Comparison of ENCODE assay signal across 9 cellular contexts in genomic region chr16:75264999-75265910, GRCh38. TPM values are rescaled to one million over a fixed set of nuclear protein-coding genes. Genes with fewer than 3 reads are reported as not detected.
DNase-seq lines count a peak whose midpoint lies in the region; ATAC-seq, FAIRE-seq and TF ChIP-seq lines count a peak whose summit lies in the region.
"Had no signal": no experiment of that assay in that cellular context is flagged by ENCODE, and none has a peak within 500 bp of the region (broad histone marks: within the 10 kb centered on the region; RNA-seq: fewer than 3 reads in every experiment).

No MANE protein-coding gene starts in this region.

- H3K9me1 ChIP-seq in endothelial cell of umbilical vein (replicated peaks; ENCODE audit: control insufficient read depth, extremely low read depth, insufficient read depth, low read length): no peaks in the 10 kb centered on the region

- H3K4me3 Mint-ChIP-seq in CD8-positive, alpha-beta T cell: peak overlapping the region; percentile 65
- peak overlapping the region; percentile 43 for H3K4me3 Mint-ChIP-seq in natural killer cell treated with Interleukin-12 subunit alpha and Interleukin-12 subunit beta and Interleukin-15 and Interleukin-18, amount 100 ng/mL, for 72 hours

- BruUV-seq in endothelial cell of umbilical vein (replicated peaks; lab: Mats Ljungman, UMichigan): no TSS peak

- no peak for TF ChIP-seq CTCF in CD8-positive, alpha-beta T cell (IDR thresholded peaks at IDR 0.05)
- no peak for TF ChIP-seq CTCF in MM.1S (IDR thresholded peaks at IDR 0.05; ENCODE audit: low read length)
- TF ChIP-seq CTCF in endothelial cell of umbilical vein (IDR thresholded peaks at IDR 0.05; ENCODE audit: extremely low read depth in 1 of 2, insufficient read depth in 1 of 2, low read depth in 1 of 2, low read length in 2 of 2): no peak

- peaks cover 6% of the 10 kb centered on the region for H3K27me3 ChIP-seq in CD8-positive, alpha-beta T cell (ENCODE audit: insufficient read depth, low read length)
- 0 out of 2 replicates have a peak, but pooled peaks cover 7% of the 10 kb centered on the region for H3K27me3 ChIP-seq in MM.1S (replicated peaks; ENCODE audit: insufficient read depth, low read length)
- no peaks in the 10 kb centered on the region for H3K27me3 ChIP-seq in endothelial cell of umbilical vein (ENCODE audit: control insufficient read depth in 2 of 2, insufficient read depth in 2 of 2, low read length in 2 of 2)

- H4K20me1 ChIP-seq in MM.1S (ENCODE audit: insufficient read depth, low read length) (no peaks in the 10 kb centered on the region), endothelial cell of umbilical vein (replicated peaks; ENCODE audit: control insufficient read depth, extremely low read depth, insufficient read depth, low read length) (no peaks in the 10 kb centered on the region)

- no peak for DNase-seq in CD8-positive, alpha-beta T cell
- no peak for DNase-seq in MM.1S
- no peak for DNase-seq in endothelial cell of umbilical vein (ENCODE audit: low read depth, low spot score)
- no peak for DNase-seq in natural killer cell treated with Interleukin-12 subunit alpha and Interleukin-12 subunit beta and Interleukin-15 and Interleukin-18, amount 100 ng/mL, for 72 hours (ENCODE audit: low spot score)
- no peak for DNase-seq in T1000 (lab: John Stamatoyannopoulos, UW)
- no peak for DNase-seq in putamen (ENCODE audit: low spot score)
- no peak for DNase-seq in activated naive CD4-positive, alpha-beta T cell treated with anti-CD3 and anti-CD28 coated beads, Interleukin-2, amount 50 U/mL, for 16 hours

- peaks cover 10% of the 10 kb centered on the region for H3K4me1 Mint-ChIP-seq in CD8-positive, alpha-beta T cell (ENCODE audit: low read depth)
- peaks cover 0 to 2% of the 10 kb centered on the region in 2 donors for H3K4me1 Mint-ChIP-seq in natural killer cell treated with Interleukin-12 subunit alpha and Interleukin-12 subunit beta and Interleukin-15 and Interleukin-18, amount 100 ng/mL, for 72 hours (ENCODE audit: low read depth in 2 of 2)

- H2AFZ ChIP-seq in MM.1S (ENCODE audit: low read length) (0 out of 2 replicates have a peak overlapping the region, but pooled peaks have one; percentile 53), endothelial cell of umbilical vein (ENCODE audit: low read depth, low read length) (no peak overlapping the region)

- H3K4me1 ChIP-seq in CD8-positive, alpha-beta T cell (ENCODE audit: insufficient read depth, low read length): peaks cover 6% of the 10 kb centered on the region
- H3K4me1 ChIP-seq in MM.1S (ENCODE audit: low read length) (no peaks in the 10 kb centered on the region), endothelial cell of umbilical vein (ENCODE audit: control insufficient read depth, extremely low read depth, insufficient read depth, low read length) (peaks cover 49% of the 10 kb centered on the region)

- no peaks in the 10 kb centered on the region for H3F3A ChIP-seq in MM.1S (ENCODE audit: insufficient read depth, low read length)

- dilution Hi-C loops in endothelial cell of umbilical vein (cut with MboI; ENCODE audit: extremely low pct_ligation_motif_present, low sequenced_read_pairs): no loop called here

- peaks cover 49% of the 10 kb centered on the region for H3K27me3 Mint-ChIP-seq in CD8-positive, alpha-beta T cell (ENCODE audit: low read depth)
- peaks cover 33 to 42% of the 10 kb centered on the region in 2 donors for H3K27me3 Mint-ChIP-seq in natural killer cell treated with Interleukin-12 subunit alpha and Interleukin-12 subunit beta and Interleukin-15 and Interleukin-18, amount 100 ng/mL, for 72 hours

- CTCF ChIA-PET in CD8-positive, alpha-beta T cell (lab: Charles Lee): no interaction called here
- CTCF ChIA-PET in endothelial cell of umbilical vein (lab: Charles Lee): interaction anchor here (0.9 to 3.2 kb wide), 4 partner anchors 12 to 120 kb away, joined by 3 to 16 read pairs (median 6); no protein-coding TSS in a partner anchor

- H3K9ac ChIP-seq in MM.1S (ENCODE audit: low read length) (no peak overlapping the region), endothelial cell of umbilical vein (replicated peaks; ENCODE audit: extremely low read depth, insufficient read depth, low read length) (peak overlapping the region; percentile 94)

- H3K27ac Mint-ChIP-seq in CD8-positive, alpha-beta T cell: no peak overlapping the region
- no peak overlapping the region for H3K27ac Mint-ChIP-seq in natural killer cell treated with Interleukin-12 subunit alpha and Interleukin-12 subunit beta and Interleukin-15 and Interleukin-18, amount 100 ng/mL, for 72 hours

- no peak overlapping the region for H3K27ac ChIP-seq in CD8-positive, alpha-beta T cell (ENCODE audit: low read depth, low read length)
- H3K27ac ChIP-seq in MM.1S (ENCODE audit: low read length) (no peak overlapping the region), endothelial cell of umbilical vein (ENCODE audit: insufficient read depth, low read depth, low read length) (peak overlapping the region; percentile 93)

- H3K4me2 ChIP-seq in MM.1S (ENCODE audit: low read depth, low read length): peak overlapping the region; percentile 84; the same call in 1 of the 2 replicates
- H3K4me2 ChIP-seq in endothelial cell of umbilical vein (ENCODE audit: insufficient read depth, low read length): peak overlapping the region; percentile 89

- no peaks in the 10 kb centered on the region for H3K36me3 ChIP-seq in CD8-positive, alpha-beta T cell (ENCODE audit: insufficient read depth, low read length)
- no peaks in the 10 kb centered on the region for H3K36me3 ChIP-seq in MM.1S (replicated peaks; ENCODE audit: insufficient read depth, low read length)
- H3K36me3 ChIP-seq in endothelial cell of umbilical vein (ENCODE audit: control insufficient read depth in 2 of 2, extremely low read depth in 1 of 2, insufficient read depth in 2 of 2, low read length in 2 of 2): peaks cover 2 to 5% of the 10 kb centered on the region in 2 experiments

- H3K79me2 ChIP-seq in MM.1S (ENCODE audit: low read length) (no peaks in the 10 kb centered on the region), endothelial cell of umbilical vein (ENCODE audit: control insufficient read depth, insufficient read depth, low read length) (peaks cover 57% of the 10 kb centered on the region)

- FAIRE-seq in endothelial cell of umbilical vein (lab: Jason Lieb, UNC): peak; percentile 44

- no peak for TF ChIP-seq POLR2A in endothelial cell of umbilical vein (IDR thresholded peaks at IDR 0.05; ENCODE audit: low read depth, low read length)

- POLR2A ChIA-PET in CD8-positive, alpha-beta T cell (lab: Charles Lee): interaction anchor here (0.5 kb wide), 1 partner anchor 201 kb away, joined by 4 read pairs; no protein-coding TSS in a partner anchor
- POLR2A ChIA-PET in endothelial cell of umbilical vein (lab: Charles Lee): interaction anchor here (2.5 kb wide), 1 partner anchor 19 kb away, joined by 8 read pairs; no protein-coding TSS in a partner anchor

- no peak for ATAC-seq in CD8-positive, alpha-beta T cell
- peak; percentile 9 for ATAC-seq in GM21515 (IDR thresholded peaks at IDR 0.05; ENCODE audit: unreplicated experiment)
- no peak for ATAC-seq in natural killer cell treated with Interleukin-12 subunit alpha and Interleukin-12 subunit beta and Interleukin-15 and Interleukin-18, amount 100 ng/mL, for 72 hours

- H3K36me3 Mint-ChIP-seq in CD8-positive, alpha-beta T cell: no peaks in the 10 kb centered on the region
- no peaks in the 10 kb centered on the region for H3K36me3 Mint-ChIP-seq in natural killer cell treated with Interleukin-12 subunit alpha and Interleukin-12 subunit beta and Interleukin-15 and Interleukin-18, amount 100 ng/mL, for 72 hours
- H3K36me3 Mint-ChIP-seq: IgD-negative memory B cell had no signal

- no peaks in the 10 kb centered on the region for H3K9me3 Mint-ChIP-seq in CD8-positive, alpha-beta T cell
- no peaks in the 10 kb centered on the region for H3K9me3 Mint-ChIP-seq in natural killer cell treated with Interleukin-12 subunit alpha and Interleukin-12 subunit beta and Interleukin-15 and Interleukin-18, amount 100 ng/mL, for 72 hours
- H3K9me3 Mint-ChIP-seq: IgD-negative memory B cell had no signal

- intact Hi-C loops in CD8-positive, alpha-beta T cell (cut with DNase I, micrococcal nuclease): no loop called here
- intact Hi-C loops in endothelial cell of umbilical vein (cut with micrococcal nuclease): loop anchor here (1.0 kb wide), 2 partner anchors 12 to 20 kb away; no protein-coding TSS in a partner anchor

- H3K9me3 ChIP-seq in CD8-positive, alpha-beta T cell (ENCODE audit: low read length): no peaks in the 10 kb centered on the region
- H3K9me3 ChIP-seq in MM.1S (replicated peaks; ENCODE audit: insufficient read depth, low read length): no peaks in the 10 kb centered on the region
- H3K9me3 ChIP-seq in endothelial cell of umbilical vein (replicated peaks; ENCODE audit: control insufficient read depth, insufficient read depth, low read length): no peaks in the 10 kb centered on the region

- no peaks in the 10 kb centered on the region for H3K9me2 ChIP-seq in MM.1S (replicated peaks; ENCODE audit: insufficient read depth, low read length)

- H3K4me3 ChIP-seq in CD8-positive, alpha-beta T cell (ENCODE audit: low read depth, low read length): peak overlapping the region; percentile 43
- H3K4me3 ChIP-seq in MM.1S (ENCODE audit: low read length) (peak overlapping the region; percentile 54), endothelial cell of umbilical vein (replicated peaks in 1 of 3; ENCODE audit: insufficient read depth in 1 of 3, low read depth in 1 of 3, low read length in 3 of 3) (peak overlapping the region; percentile 82 to 89 (median 88))

RNA-seq across cellular contexts. Expression of gene BCAR1, which starts 13.8 kb away (rescaled TPM):
- not detected for total RNA-seq in CD8-positive, alpha-beta T cell
- 237 and 267 TPM in 2 replicates for total RNA-seq in endothelial cell of umbilical vein
- 171 and 198 TPM in 2 replicates for polyA plus RNA-seq in endothelial cell of umbilical vein
- 110 and 135 TPM in 2 replicates for polyA plus RNA-seq in endothelial cell of umbilical vein (2011; cell fraction: cytosol; rRNA removed)
- 257 and 307 TPM in 2 replicates for polyA plus RNA-seq in endothelial cell of umbilical vein (2011; cell fraction: nucleus; rRNA removed)
- 194 and 202 TPM in 2 replicates for polyA plus RNA-seq in endothelial cell of umbilical vein (2012)
- polyA minus RNA-seq in endothelial cell of umbilical vein: 91.9 and 139 TPM in 2 replicates
- polyA minus RNA-seq in endothelial cell of umbilical vein (2011; cell fraction: cytosol; rRNA and poly(A)+ RNA removed): 24.9 TPM
- 131 and 267 TPM in 2 replicates for polyA minus RNA-seq in endothelial cell of umbilical vein (2011; cell fraction: nucleus; rRNA and poly(A)+ RNA removed)
- total RNA-seq in natural killer cell treated with Interleukin-12 subunit alpha and Interleukin-12 subunit beta and Interleukin-15 and Interleukin-18, amount 100 ng/mL, for 72 hours: not detected
- polyA plus RNA-seq: IgD-negative memory B cell had no signal

RNA-seq across cellular contexts. Expression of gene CTRB1, which starts 46.5 kb away (rescaled TPM):
- total RNA-seq in CD8-positive, alpha-beta T cell: not detected
- total RNA-seq in endothelial cell of umbilical vein: not detected in 2 replicates
- not detected in 2 replicates for polyA plus RNA-seq in endothelial cell of umbilical vein
- not detected in 2 replicates for polyA plus RNA-seq in endothelial cell of umbilical vein (2011; cell fraction: cytosol; rRNA removed)
- not detected in 2 replicates for polyA plus RNA-seq in endothelial cell of umbilical vein (2011; cell fraction: nucleus; rRNA removed)
- 0.41 TPM in 1 of 2 replicates, not detected in the other for polyA plus RNA-seq in endothelial cell of umbilical vein (2012)
- not detected in 2 replicates for polyA minus RNA-seq in endothelial cell of umbilical vein
- polyA minus RNA-seq in endothelial cell of umbilical vein (2011; cell fraction: cytosol; rRNA and poly(A)+ RNA removed): not detected
- polyA minus RNA-seq in endothelial cell of umbilical vein (2011; cell fraction: nucleus; rRNA and poly(A)+ RNA removed): not detected in 2 replicates
- not detected for total RNA-seq in natural killer cell treated with Interleukin-12 subunit alpha and Interleukin-12 subunit beta and Interleukin-15 and Interleukin-18, amount 100 ng/mL, for 72 hours
- polyA plus RNA-seq: IgD-negative memory B cell had no signal

RNA-seq across cellular contexts. Expression of gene CTRB2, which starts 58.3 kb away (rescaled TPM):
- total RNA-seq in CD8-positive, alpha-beta T cell: not detected
- total RNA-seq in endothelial cell of umbilical vein: not detected in 2 replicates
- polyA plus RNA-seq in endothelial cell of umbilical vein: not detected in 2 replicates
- polyA plus RNA-seq in endothelial cell of umbilical vein (2011; cell fraction: cytosol; rRNA removed): not detected in 2 replicates
- not detected in 2 replicates for polyA plus RNA-seq in endothelial cell of umbilical vein (2011; cell fraction: nucleus; rRNA removed)
- 0.15 and 0.16 TPM in 2 replicates for polyA plus RNA-seq in endothelial cell of umbilical vein (2012)
- not detected in 2 replicates for polyA minus RNA-seq in endothelial cell of umbilical vein
- not detected for polyA minus RNA-seq in endothelial cell of umbilical vein (2011; cell fraction: cytosol; rRNA and poly(A)+ RNA removed)
- not detected in 2 replicates for polyA minus RNA-seq in endothelial cell of umbilical vein (2011; cell fraction: nucleus; rRNA and poly(A)+ RNA removed)
- total RNA-seq in natural killer cell treated with Interleukin-12 subunit alpha and Interleukin-12 subunit beta and Interleukin-15 and Interleukin-18, amount 100 ng/mL, for 72 hours: not detected
- polyA plus RNA-seq: IgD-negative memory B cell had no signal

Comparison
In these comparisons a context has a peak if more than half of its experiments do, and no peak if none do; other contexts are left out.
1. RNA of gene BCAR1, which starts 13.8 kb away (total RNA-seq): 237 to 267 TPM in endothelial cell of umbilical vein; not detected in natural killer cell treated with Interleukin-12 subunit alpha and Interleukin-12 subunit beta and Interleukin-15 and Interleukin-18, amount 100 ng/mL, for 72 hours and not detected in CD8-positive, alpha-beta T cell; every median in the first group is over 100 times any median in the second.
2. Peak in every context shown above with its lines, with median percentiles within 50 percentile points of each other: H3K4me3 ChIP-seq.